ENCODE assay signal across 1 cellular context in genomic region chr12:96035283-96036236, GRCh38.
A peak's percentile ranks its signal among the peaks of the same experiment; 100 is the strongest.
TF ChIP-seq lines count a peak whose summit lies in the region.

Gene LTA4H (minus strand): TSS chr12:96035587. CDS start chr12:96035519, 68 bp downstream.

TF ChIP-seq in K562, 482 proteins besides CTCF, POLR2A, EP300 and RAD21 (continued from another document and continues in another):
- TF ChIP-seq ZBTB2 (IDR thresholded peaks at IDR 0.05) = 0 out of 2 replicates have a peak, but pooled peaks have one; percentile 52
- no peak for TF ChIP-seq ZNF431 (CRISPR knock-in tag; IDR thresholded peaks at IDR 0.05)
- peak; percentile 96 for TF ChIP-seq BRD9 (IDR thresholded peaks at IDR 0.05; ENCODE audit: low read depth, partially characterized antibody)
- TF ChIP-seq SIN3A (IDR thresholded peaks at IDR 0.05; ENCODE audit: borderline replicate concordance in 2 of 2, control insufficient read depth in 1 of 2, low read depth in 2 of 2, low read length in 2 of 2) = peak in 1 of 2 experiments; percentile 70; a peak in 3 of 4 replicates
- no peak for TF ChIP-seq PHB2 (IDR thresholded peaks at IDR 0.05; ENCODE audit: low read depth)
- no peak for TF ChIP-seq ZNF449 (CRISPR knock-in tag; IDR thresholded peaks at IDR 0.05)
- peak; percentile 88 for TF ChIP-seq VEZF1 (CRISPR knock-in tag; IDR thresholded peaks at IDR 0.05)
- TF ChIP-seq RNF2 (IDR thresholded peaks at IDR 0.05) = peak; percentile 49; the same call in 1 of the 2 replicates
- TF ChIP-seq SIX5 (IDR thresholded peaks at IDR 0.05; ENCODE audit: borderline replicate concordance in 1 of 2, insufficient read depth in 1 of 2, low read depth in 1 of 2, low read length in 2 of 2) = peak; percentile 82 to 90
- TF ChIP-seq ETS1 (conservative IDR thresholded peaks at IDR 0.05; ENCODE audit: control insufficient read depth, low read depth, low read length) = peak; percentile 66
- no peak for TF ChIP-seq ZNF24 (IDR thresholded peaks at IDR 0.05)
- peak; percentile 49 for TF ChIP-seq BRF1 (IDR thresholded peaks at IDR 0.05; ENCODE audit: borderline replicate concordance, extremely low read depth, insufficient read length)
- TF ChIP-seq ZNF717 (CRISPR knock-in tag; IDR thresholded peaks at IDR 0.05) = no peak
- TF ChIP-seq NCOA4 (IDR thresholded peaks at IDR 0.05; ENCODE audit: partially characterized antibody) = no peak
- 0 out of 2 replicates have a peak, but pooled peaks have one; percentile 10 for TF ChIP-seq ETV5 (CRISPR knock-in tag; IDR thresholded peaks at IDR 0.05; ENCODE audit: low read depth)
- TF ChIP-seq GABPB1 (CRISPR knock-in tag; IDR thresholded peaks at IDR 0.05) = peak; percentile 74
- no peak for TF ChIP-seq PHF21A (IDR thresholded peaks at IDR 0.05; ENCODE audit: borderline replicate concordance, low read depth)
- no peak for TF ChIP-seq EZH2 (IDR thresholded peaks at IDR 0.05; ENCODE audit: borderline replicate concordance, low read depth, low read length)
- TF ChIP-seq RERE (CRISPR knock-in tag; IDR thresholded peaks at IDR 0.05; ENCODE audit: borderline replicate concordance) = no peak
- TF ChIP-seq ZNF407 (IDR thresholded peaks at IDR 0.05; ENCODE audit: low read depth) = peak; percentile 83
- peak; percentile 97; the same call in 1 of the 2 replicates for TF ChIP-seq KLF13 (tag; IDR thresholded peaks at IDR 0.05; ENCODE audit: borderline replicate concordance, low read depth)
